ENCODE assay signal across 19 cellular contexts in genomic region chr5:179288101-179288808, GRCh38. TPM values are rescaled to one million over a fixed set of nuclear protein-coding genes. Genes with fewer than 3 reads are reported as not detected.
A peak's percentile ranks its signal among the peaks of the same experiment; 100 is the strongest.
DNase-seq lines count a peak whose midpoint lies in the region; ATAC-seq and TF ChIP-seq lines count a peak whose summit lies in the region.
"Had no signal": no experiment of that assay in that cellular context is flagged by ENCODE, and none has a peak within 500 bp of the region (broad histone marks: within the 10 kb centered on the region; RNA-seq: fewer than 3 reads in every experiment).

No MANE protein-coding gene starts in this region.

- DNase-seq in RWPE2 (ENCODE audit: low spot score) = peak; percentile 61
- peak in 3 of 5 donors; percentile 26 to 51 (median 41) for DNase-seq in heart left ventricle
- peak; percentile 64 for DNase-seq in posterior vena cava (ENCODE audit: low spot score)
- DNase-seq in tibial artery = peak in 1 of 2 donors; percentile 86
- DNase-seq in HuH-7 (ENCODE audit: low spot score) = no peak
- DNase-seq in foreskin keratinocyte = no peak
- DNase-seq: activated CD4-positive, alpha-beta T cell treated with anti-CD3 and anti-CD28 coated beads, Interleukin-2, amount 10 ng/mL, durations not matched to agents 7 days and 5 days; amniotic stem cell; effector memory CD8-positive, alpha-beta T cell; esophagus squamous epithelium; naive B cell; NCI-H1417 treated with DMSO at 0.1 percent for 48 hours; NCI-H2171; NCI-H748 treated with DMSO at 0.1 percent for 48 hours; SHP77 treated with DMSO at 0.1 percent for 48 hours had no signal

- intact Hi-C loops in heart left ventricle (cut with DNase I) = loop anchor here in 1 of 10 donors (5.0 kb wide), 1 partner anchor 44 kb away; no protein-coding TSS in a partner anchor
- intact Hi-C loops in posterior vena cava (cut with DNase I) = no loop called here
- intact Hi-C loops in tibial artery (cut with DNase I; ENCODE audit: low total_unique reads) = no loop called here

- no peaks in the 10 kb centered on the region for H3K27me3 ChIP-seq in RWPE2 (ENCODE audit: insufficient read depth, poor library complexity, severe bottlenecking)
- H3K27me3 ChIP-seq in heart left ventricle = no peaks in the 10 kb centered on the region
- H3K27me3 ChIP-seq in tibial artery = no peaks in the 10 kb centered on the region
- H3K27me3 ChIP-seq in foreskin keratinocyte = no peaks in the 10 kb centered on the region
- H3K27me3 ChIP-seq: esophagus squamous epithelium had no signal

- H3K27ac ChIP-seq in RWPE2 (ENCODE audit: poor library complexity, severe bottlenecking) (no peak overlapping the region), heart left ventricle (peak overlapping the region in 4 of 12 donors; percentile 19 to 57 (median 33)), tibial artery (peak overlapping the region; percentile 79 to 81), foreskin keratinocyte (no peak overlapping the region)
- H3K27ac ChIP-seq: esophagus squamous epithelium had no signal

- H3K4me1 ChIP-seq in RWPE2 (ENCODE audit: insufficient read depth, poor library complexity, severe bottlenecking) (no peaks in the 10 kb centered on the region), heart left ventricle (peaks cover 0 to 42% (median 6%) of the 10 kb centered on the region in 12 donors), tibial artery (peaks cover 5 to 56% (median 42%) of the 10 kb centered on the region in 4 donors), foreskin keratinocyte (no peaks in the 10 kb centered on the region)
- H3K4me1 ChIP-seq: Caco-2 had no signal

- TF ChIP-seq POLR2A in heart left ventricle (IDR thresholded peaks at IDR 0.05) = no peak

- H3K9me3 ChIP-seq in RWPE2 (ENCODE audit: severe bottlenecking) = peaks cover 10% of the 10 kb centered on the region
- no peaks in the 10 kb centered on the region for H3K9me3 ChIP-seq in heart left ventricle
- H3K9me3 ChIP-seq in tibial artery = no peaks in the 10 kb centered on the region
- H3K9me3 ChIP-seq: Caco-2, esophagus squamous epithelium had no signal

- ATAC-seq in RWPE2 (ENCODE audit: low read depth) (no peak), heart left ventricle (peak in 3 of 4 donors; percentile 31 to 64 (median 46)), HG03097 (IDR thresholded peaks at IDR 0.05; ENCODE audit: low FRiP score, unreplicated experiment) (no peak), foreskin keratinocyte (no peak)
- ATAC-seq: effector memory CD8-positive, alpha-beta T cell had no signal

- TF ChIP-seq CTCF in RWPE2 (IDR thresholded peaks at IDR 0.05; ENCODE audit: poor library complexity, severe bottlenecking) (no peak), heart left ventricle (IDR thresholded peaks at IDR 0.05) (no peak), tibial artery (IDR thresholded peaks at IDR 0.05) (no peak), foreskin keratinocyte (conservative IDR thresholded peaks at IDR 0.05) (no peak)

- 79 to 86% (median 83%) methylated on average over 14 to 21 of the region's 21 CpGs for WGBS in heart left ventricle, 4 donors

- H3K36me3 ChIP-seq in RWPE2 (ENCODE audit: low read depth) (no peaks in the 10 kb centered on the region), heart left ventricle (no peaks in the 10 kb centered on the region), tibial artery (no peaks in the 10 kb centered on the region)
- H3K36me3 ChIP-seq: esophagus squamous epithelium had no signal

- no peak overlapping the region for H3K4me3 ChIP-seq in RWPE2 (ENCODE audit: severe bottlenecking)
- no peak overlapping the region for H3K4me3 ChIP-seq in heart left ventricle
- no peak overlapping the region for H3K4me3 ChIP-seq in tibial artery
- H3K4me3 ChIP-seq: esophagus squamous epithelium had no signal

RNA-seq across cellular contexts. Expression of gene ADAMTS2, which starts 57.0 kb away (rescaled TPM):
- total RNA-seq in heart left ventricle = 10 to 100 TPM in 2 of 9 donors, 1 to 10 TPM in 7; 1.1 to 23.0 (median 5.5) TPM
- polyA plus RNA-seq in heart left ventricle = 1 to 10 TPM; 1.8 to 6.8 TPM
- total RNA-seq in posterior vena cava = 10 to 100 TPM; 27.1 to 62.0 TPM
- not detected in 2 replicates for total RNA-seq in foreskin keratinocyte
- not detected in 2 replicates for polyA plus RNA-seq in foreskin keratinocyte
- total RNA-seq: activated CD4-positive, alpha-beta T cell treated with anti-CD3 and anti-CD28 coated beads, Interleukin-2, amount 10 ng/mL, durations not matched to agents 7 days and 5 days; OCI-LY7; T-helper 1 cell treated with Interleukin-12 subunit alpha and Interleukin-12 subunit beta and Interleukin-4 antibody, amounts not matched to agents 30 ng/mL and 1 ng/mL, for 36 hours had no signal

Comparison
In these comparisons a context has a peak if more than half of its experiments do, and no peak if none do; other contexts are left out.
1. ATAC-seq: peak in heart left ventricle (3 of 4); none in RWPE2 (single experiment), HG03097 (single experiment) and foreskin keratinocyte (single experiment).
2. DNase-seq: peak in RWPE2 (single experiment), heart left ventricle (3 of 5) and posterior vena cava (single experiment); none in HuH-7 (single experiment) and foreskin keratinocyte (0 of 2).
3. H3K27ac ChIP-seq: peak in tibial artery (2 of 2); none in RWPE2 (single experiment) and foreskin keratinocyte (single experiment).